ENCODE assay signal across 10 cellular contexts in the genomic region with DNA sequence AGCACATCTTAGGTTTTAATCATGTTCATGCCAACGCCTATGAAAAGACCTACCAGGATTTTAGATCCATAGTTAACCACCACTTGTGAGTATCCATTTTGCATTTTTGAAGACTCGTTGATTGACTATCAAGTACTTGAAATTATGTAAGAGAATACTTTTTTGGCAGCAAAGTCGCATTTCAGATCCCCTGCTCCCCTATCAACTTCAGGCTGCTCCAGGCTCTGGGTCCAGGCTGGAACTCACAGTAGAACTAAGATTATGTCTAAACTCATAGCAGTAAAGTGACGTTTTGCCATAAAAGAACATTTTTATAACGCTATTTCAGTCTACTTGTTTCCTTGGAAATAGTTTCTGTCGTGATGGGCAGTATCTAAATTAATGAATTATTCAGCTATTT.
DNase-seq lines count a peak whose midpoint lies in the region; ATAC-seq and TF ChIP-seq lines count a peak whose summit lies in the region.
"Had no signal": no experiment of that assay in that cellular context is flagged by ENCODE, and none has a peak within 500 bp of the region (broad histone marks: within the 10 kb centered on the region; RNA-seq: fewer than 3 reads in every experiment).

No MANE protein-coding gene starts in this region.

- H3K9me3 Mint-ChIP-seq in activated CD4-positive, alpha-beta T cell treated with anti-CD3 and anti-CD28 coated beads for 36 hours (ENCODE audit: low read depth), result no peaks in the 10 kb centered on the region
- no peaks in the 10 kb centered on the region for H3K9me3 Mint-ChIP-seq in activated CD4-positive, alpha-beta memory T cell treated with anti-CD3 and anti-CD28 coated beads, Interleukin-2, amount 10 ng/mL, durations not matched to agents 7 days and 5 days
- H3K9me3 Mint-ChIP-seq: dendritic cell treated with granulocyte-macrophage colony-stimulating factor and Interleukin-4, amounts not matched to agents 40 ng/mL and 50 ng/mL, for 4 days had no signal

- H3K9me3 ChIP-seq in HCT116 (ENCODE audit: control insufficient read depth in 1 of 2, insufficient read depth in 1 of 2, low read depth in 1 of 2, low read length in 2 of 2) (no peaks in the 10 kb centered on the region), adipocyte (ENCODE audit: control insufficient read depth, low read length) (no peaks in the 10 kb centered on the region), iPS-18a (ENCODE audit: control insufficient read depth, low read depth, low read length) (no peaks in the 10 kb centered on the region), skeletal muscle satellite cell (replicated peaks; ENCODE audit: low read length) (no peaks in the 10 kb centered on the region)

- CTCF ChIA-PET in HCT116 (lab: Charles Lee), result no interaction called here
- CTCF ChIA-PET in activated CD4-positive, alpha-beta T cell treated with anti-CD3 and anti-CD28 coated beads for 36 hours (lab: Charles Lee), result no interaction called here
- CTCF ChIA-PET in activated CD4-positive, alpha-beta memory T cell treated with anti-CD3 and anti-CD28 coated beads, Interleukin-2, amount 10 ng/mL, durations not matched to agents 7 days and 5 days (lab: Charles Lee), result no interaction called here

- RAD21 ChIA-PET in HCT116 (lab: Charles Lee; ENCODE audit: low non-redundant PET in 1 of 2, low total read pairs in 2 of 2, uncharacterized antibody in 2 of 2, unreplicated experiment in 2 of 2), result no interaction called here

- H3K36me3 Mint-ChIP-seq in activated CD4-positive, alpha-beta T cell treated with anti-CD3 and anti-CD28 coated beads for 36 hours (ENCODE audit: low read depth), result no peaks in the 10 kb centered on the region
- H3K36me3 Mint-ChIP-seq in activated CD4-positive, alpha-beta memory T cell treated with anti-CD3 and anti-CD28 coated beads, Interleukin-2, amount 10 ng/mL, durations not matched to agents 7 days and 5 days (ENCODE audit: low read depth), result no peaks in the 10 kb centered on the region
- H3K36me3 Mint-ChIP-seq: activated CD8-positive, alpha-beta memory T cell treated with anti-CD3 and anti-CD28 coated beads, Interleukin-2, amount 10 ng/mL, durations not matched to agents 7 days and 5 days had no signal

- intact Hi-C loops in HCT116 (cut with micrococcal nuclease), result no loop called here
- intact Hi-C loops in left colon (cut with DNase I, micrococcal nuclease), result no loop called here
- intact Hi-C loops in activated CD4-positive, alpha-beta T cell treated with anti-CD3 and anti-CD28 coated beads for 36 hours (cut with DNase I, micrococcal nuclease), result loop anchor here in 1 of 2 experiments (2.0 kb wide), 1 partner anchor 267 kb away; no protein-coding TSS in a partner anchor

- TF ChIP-seq RAD21 in HCT116 (IDR thresholded peaks at IDR 0.05; ENCODE audit: low read depth), result no peak

- H3K27ac Mint-ChIP-seq in activated CD4-positive, alpha-beta T cell treated with anti-CD3 and anti-CD28 coated beads for 36 hours, result no peak overlapping the region
- H3K27ac Mint-ChIP-seq in activated CD4-positive, alpha-beta memory T cell treated with anti-CD3 and anti-CD28 coated beads, Interleukin-2, amount 10 ng/mL, durations not matched to agents 7 days and 5 days, result no peak overlapping the region
- H3K27ac Mint-ChIP-seq: activated CD8-positive, alpha-beta memory T cell treated with anti-CD3 and anti-CD28 coated beads, Interleukin-2, amount 10 ng/mL, durations not matched to agents 7 days and 5 days; dendritic cell treated with granulocyte-macrophage colony-stimulating factor and Interleukin-4, amounts not matched to agents 40 ng/mL and 50 ng/mL, for 4 days had no signal

- no peak for TF ChIP-seq CTCF in HCT116 (IDR thresholded peaks at IDR 0.05 in 2 of 3, conservative IDR thresholded peaks at IDR 0.05 in 1 of 3; ENCODE audit: borderline replicate concordance in 1 of 3, insufficient read depth in 1 of 3, low read depth in 2 of 3, low read length in 2 of 3)

- H2AFZ ChIP-seq in HCT116 (ENCODE audit: low read depth, low read length, poor library complexity, severe bottlenecking), result no peak overlapping the region

- ATAC-seq in HCT116, result no peak
- no peak for ATAC-seq in left colon
- no peak for ATAC-seq in activated CD4-positive, alpha-beta T cell treated with anti-CD3 and anti-CD28 coated beads for 36 hours
- ATAC-seq: activated CD8-positive, alpha-beta memory T cell treated with anti-CD3 and anti-CD28 coated beads, Interleukin-2, amount 10 ng/mL, durations not matched to agents 7 days and 5 days had no signal

- no peaks in the 10 kb centered on the region for H3K79me2 ChIP-seq in HCT116 (ENCODE audit: insufficient read depth, low read length)

- peaks cover 8% of the 10 kb centered on the region for H3K4me1 Mint-ChIP-seq in activated CD4-positive, alpha-beta T cell treated with anti-CD3 and anti-CD28 coated beads for 36 hours
- peaks cover 15% of the 10 kb centered on the region for H3K4me1 Mint-ChIP-seq in activated CD4-positive, alpha-beta memory T cell treated with anti-CD3 and anti-CD28 coated beads, Interleukin-2, amount 10 ng/mL, durations not matched to agents 7 days and 5 days

- no peaks in the 10 kb centered on the region for H3K9me2 ChIP-seq in HCT116 (ENCODE audit: insufficient read depth)

- peaks cover 14% of the 10 kb centered on the region for H3K27me3 Mint-ChIP-seq in activated CD4-positive, alpha-beta T cell treated with anti-CD3 and anti-CD28 coated beads for 36 hours
- H3K27me3 Mint-ChIP-seq in activated CD4-positive, alpha-beta memory T cell treated with anti-CD3 and anti-CD28 coated beads, Interleukin-2, amount 10 ng/mL, durations not matched to agents 7 days and 5 days, result peaks cover 24% of the 10 kb centered on the region

- no peaks in the 10 kb centered on the region for H4K20me1 ChIP-seq in HCT116 (ENCODE audit: insufficient read depth)

- no peak overlapping the region for H3K4me3 Mint-ChIP-seq in activated CD4-positive, alpha-beta T cell treated with anti-CD3 and anti-CD28 coated beads for 36 hours
- no peak overlapping the region for H3K4me3 Mint-ChIP-seq in activated CD4-positive, alpha-beta memory T cell treated with anti-CD3 and anti-CD28 coated beads, Interleukin-2, amount 10 ng/mL, durations not matched to agents 7 days and 5 days

- H3K9ac ChIP-seq in HCT116 (ENCODE audit: low read length), result no peak overlapping the region
- no peak overlapping the region for H3K9ac ChIP-seq in adipocyte (ENCODE audit: low read length)
- no peak overlapping the region for H3K9ac ChIP-seq in iPS-18a (ENCODE audit: low read length)
- peak overlapping the region; percentile 84 for H3K9ac ChIP-seq in skeletal muscle satellite cell (ENCODE audit: low read depth, low read length)

- H3K4me1 ChIP-seq in HCT116 (ENCODE audit: control insufficient read depth in 1 of 2, insufficient read depth in 2 of 2, low read length in 2 of 2), result peaks cover 10 to 17% of the 10 kb centered on the region in 2 experiments; a peak in 3 of 4 replicates
- H3K4me1 ChIP-seq in adipocyte (ENCODE audit: control insufficient read depth, insufficient read depth, low read length), result peaks cover 35% of the 10 kb centered on the region
- peaks cover 29% of the 10 kb centered on the region for H3K4me1 ChIP-seq in iPS-18a (ENCODE audit: control insufficient read depth, low read depth, low read length)
- H3K4me1 ChIP-seq in skeletal muscle satellite cell (ENCODE audit: control insufficient read depth, insufficient read depth, low read length), result peaks cover 69% of the 10 kb centered on the region

- POLR2A ChIA-PET in HCT116 (lab: Charles Lee), result no interaction called here
- POLR2A ChIA-PET in activated CD4-positive, alpha-beta T cell treated with anti-CD3 and anti-CD28 coated beads for 36 hours (lab: Charles Lee), result no interaction called here
- POLR2A ChIA-PET in activated CD4-positive, alpha-beta memory T cell treated with anti-CD3 and anti-CD28 coated beads, Interleukin-2, amount 10 ng/mL, durations not matched to agents 7 days and 5 days (lab: Charles Lee), result no interaction called here

- DNase-seq in HCT116 (ENCODE audit: low read depth, low spot score) (no peak), adipocyte (ENCODE audit: low read depth) (peak; percentile 61), left colon (no peak), NCI-H524 (lab: John Stamatoyannopoulos, UW) (no peak)
- no peak for DNase-seq in activated CD4-positive, alpha-beta T cell treated with anti-CD3 and anti-CD28 coated beads for 36 hours
- no peak for DNase-seq in activated CD4-positive, alpha-beta memory T cell treated with anti-CD3 and anti-CD28 coated beads, Interleukin-2, amount 10 ng/mL, durations not matched to agents 7 days and 5 days
- DNase-seq: activated CD8-positive, alpha-beta memory T cell treated with anti-CD3 and anti-CD28 coated beads, Interleukin-2, amount 10 ng/mL, durations not matched to agents 7 days and 5 days had no signal

- no peaks in the 10 kb centered on the region for H3K27me3 ChIP-seq in HCT116 (ENCODE audit: insufficient read depth, low read length)
- no peaks in the 10 kb centered on the region for H3K27me3 ChIP-seq in adipocyte (replicated peaks; ENCODE audit: control insufficient read depth, insufficient read depth, low read length)
- H3K27me3 ChIP-seq in iPS-18a (ENCODE audit: control insufficient read depth, insufficient read depth, low read length), result peaks cover 56% of the 10 kb centered on the region
- no peaks in the 10 kb centered on the region for H3K27me3 ChIP-seq in skeletal muscle satellite cell (ENCODE audit: control insufficient read depth, insufficient read depth, low read length)

- H3K36me3 ChIP-seq in HCT116 (ENCODE audit: control insufficient read depth in 1 of 2, insufficient read depth in 2 of 2, low read length in 2 of 2), result no peaks in the 10 kb centered on the region
- peaks cover under 1% of the 10 kb centered on the region for H3K36me3 ChIP-seq in adipocyte (ENCODE audit: control insufficient read depth, insufficient read depth, low read length, severe bottlenecking)
- H3K36me3 ChIP-seq in iPS-18a (ENCODE audit: control insufficient read depth, low read depth, low read length), result no peaks in the 10 kb centered on the region
- H3K36me3 ChIP-seq in skeletal muscle satellite cell (ENCODE audit: insufficient read depth, low read length), result peaks cover 38% of the 10 kb centered on the region

- H3K4me2 ChIP-seq in HCT116 (ENCODE audit: low read length) (peak overlapping the region; percentile 97; the same call in 1 of the 2 replicates), skeletal muscle satellite cell (ENCODE audit: low read length) (peak overlapping the region; percentile 95)

- no TSS peak for BruUV-seq in HCT116 (replicated peaks; lab: Mats Ljungman, UMichigan)

- no peak overlapping the region for H3K4me3 ChIP-seq in HCT116 (replicated peaks in 1 of 2; ENCODE audit: low read depth in 1 of 2, low read length in 2 of 2)
- H3K4me3 ChIP-seq in adipocyte (ENCODE audit: low read length), result peak overlapping the region; percentile 83
- peak overlapping the region; percentile 77 for H3K4me3 ChIP-seq in iPS-18a (ENCODE audit: low read length)
- H3K4me3 ChIP-seq in skeletal muscle satellite cell (ENCODE audit: low read length), result peak overlapping the region; percentile 81

- TF ChIP-seq POLR2A in HCT116 (IDR thresholded peaks at IDR 0.05; ENCODE audit: borderline replicate concordance, extremely low read depth, insufficient read depth, insufficient read length), result no peak

- H3K27ac ChIP-seq in HCT116 (ENCODE audit: low read depth, low read length), result no peak overlapping the region
- H3K27ac ChIP-seq in iPS-18a (ENCODE audit: low read length), result no peak overlapping the region

TF ChIP-seq in HCT116, 20 proteins besides CTCF, POLR2A, EP300 and RAD21 (continues in another document):
- TF ChIP-seq POLR2AphosphoS5 (IDR thresholded peaks at IDR 0.05; ENCODE audit: low read depth, low read length) (no peak), EGR1 (IDR thresholded peaks at IDR 0.05; ENCODE audit: low read depth) (no peak)

Comparison
In these comparisons a context has a peak if more than half of its experiments do, and no peak if none do; other contexts are left out.
1. H3K4me3 ChIP-seq: peak in adipocyte (single experiment), iPS-18a (single experiment) and skeletal muscle satellite cell (single experiment); none in HCT116 (0 of 2).